In genomic region chr5:176616520-176616919, GRCh38 we compare ENCODE assay signal across 34 cellular contexts. TPM values are rescaled to one million over a fixed set of nuclear protein-coding genes. Genes with fewer than 3 reads are reported as not detected.
"Had no signal": no experiment of that assay in that cellular context is flagged by ENCODE, and none has a peak within 500 bp of the region (broad histone marks: within the 10 kb centered on the region; RNA-seq: fewer than 3 reads in every experiment).

No MANE protein-coding gene starts in this region.

- H3K4me3 Mint-ChIP-seq: activated B cell treated with CpG ODN at 0.5 μM for 24 hours; activated naive CD8-positive, alpha-beta T cell; activated T-cell treated with anti-CD3 and anti-CD28 coated beads, Interleukin-2, amount 50 U/mL, for 72 hours; effector memory CD8-positive, alpha-beta T cell; immature natural killer cell; natural killer cell treated with Interleukin-12 subunit alpha and Interleukin-12 subunit beta and Interleukin-15 and Interleukin-18, amount 100 ng/mL, for 72 hours; stimulated activated naive CD8-positive, alpha-beta T cell treated with anti-CD3 and anti-CD28 coated beads, Interleukin-15, Interleukin-2, amounts not matched to agents 100 ng/mL and 50 ng/mL, for 24 hours; T-helper 2 cell treated with Interferon-gamma antibody and Interleukin-4, amounts not matched to agents 5 μg/mL and 100 μg/mL, for 36 hours; type B pancreatic cell had no signal

- H3K4me3 ChIP-seq: body of pancreas, cardiac muscle cell, coronary artery, gastroesophageal sphincter, ovary, right lobe of liver, skin epidermis, vagina had no signal

- H3K27me3 ChIP-seq: ovary had no signal

- H3K9me3 ChIP-seq: body of pancreas, gastroesophageal sphincter, ovary, right lobe of liver, vagina had no signal

- H3K36me3 ChIP-seq: cardiac muscle cell, gastroesophageal sphincter, ovary, right lobe of liver, vagina had no signal

- H3K36me3 Mint-ChIP-seq: activated naive CD8-positive, alpha-beta T cell; natural killer cell treated with Interleukin-12 subunit alpha and Interleukin-12 subunit beta and Interleukin-15 and Interleukin-18, amount 100 ng/mL, for 72 hours; type B pancreatic cell had no signal

- H3K4me1 ChIP-seq: right lobe of liver had no signal

- H3K27ac ChIP-seq: body of pancreas, cardiac muscle cell, coronary artery, gastroesophageal sphincter, ovary, right lobe of liver, skin epidermis, vagina had no signal

- H3K9me3 Mint-ChIP-seq: activated B cell treated with CpG ODN at 0.5 μM for 24 hours; activated T-cell treated with anti-CD3 and anti-CD28 coated beads, Interleukin-2, amount 50 U/mL, for 72 hours; effector memory CD8-positive, alpha-beta T cell; immature natural killer cell; natural killer cell treated with Interleukin-12 subunit alpha and Interleukin-12 subunit beta and Interleukin-15 and Interleukin-18, amount 100 ng/mL, for 72 hours; stimulated activated naive CD8-positive, alpha-beta T cell treated with anti-CD3 and anti-CD28 coated beads, Interleukin-15, Interleukin-2, amounts not matched to agents 100 ng/mL and 50 ng/mL, for 24 hours; T-helper 2 cell treated with Interferon-gamma antibody and Interleukin-4, amounts not matched to agents 5 μg/mL and 100 μg/mL, for 36 hours; type B pancreatic cell had no signal

- ATAC-seq: activated T-cell treated with anti-CD3 and anti-CD28 coated beads, Interleukin-2, amount 50 U/mL, for 72 hours; body of pancreas; effector memory CD8-positive, alpha-beta T cell; gastroesophageal sphincter; natural killer cell treated with Interleukin-12 subunit alpha and Interleukin-12 subunit beta and Interleukin-15 and Interleukin-18, amount 100 ng/mL, for 72 hours; right lobe of liver had no signal

- H3K27ac Mint-ChIP-seq: activated B cell treated with CpG ODN at 0.5 μM for 24 hours; activated naive CD8-positive, alpha-beta T cell; activated T-cell treated with anti-CD3 and anti-CD28 coated beads, Interleukin-2, amount 50 U/mL, for 72 hours; effector memory CD8-positive, alpha-beta T cell; immature natural killer cell; natural killer cell treated with Interleukin-12 subunit alpha and Interleukin-12 subunit beta and Interleukin-15 and Interleukin-18, amount 100 ng/mL, for 72 hours; progenitor cell of endocrine pancreas; stimulated activated naive CD8-positive, alpha-beta T cell treated with anti-CD3 and anti-CD28 coated beads, Interleukin-15, Interleukin-2, amounts not matched to agents 100 ng/mL and 50 ng/mL, for 24 hours; T-helper 2 cell treated with Interferon-gamma antibody and Interleukin-4, amounts not matched to agents 5 μg/mL and 100 μg/mL, for 36 hours; type B pancreatic cell had no signal

- DNase-seq: activated B cell treated with CpG ODN at 0.5 μM for 24 hours; activated CD4-positive, alpha-beta T cell treated with anti-CD3 and anti-CD28 coated beads, Interleukin-2, amount 50 U/mL, for 4 hours; activated effector memory CD4-positive, alpha-beta T cell treated with Interleukin-2 at 50 U/mL for 16 hours; activated naive CD4-positive, alpha-beta T cell treated with Interleukin-2 at 50 U/mL for 16 hours; activated T-cell treated with anti-CD3 and anti-CD28 coated beads for 4 hours; activated T-cell treated with anti-CD3 and anti-CD28 coated beads, Interleukin-2, amount 50 U/mL, for 72 hours; aorta; body of pancreas; cerebellar nuclear complex; effector memory CD8-positive, alpha-beta T cell; erythroblast; hippocampal formation; immature natural killer cell; midbrain; ovary; right lobe of liver; stimulated activated CD4-positive, alpha-beta T cell treated with anti-CD3 and anti-CD28 coated beads, Interleukin-12 subunit alpha, Interleukin-12 subunit beta, amount 100 ng/mL, for 4 hours; stimulated activated CD4-positive, alpha-beta T cell treated with anti-CD3 and anti-CD28 coated beads, Interleukin-4, amount 100 ng/mL, for 1 hour; T-helper 1 cell had no signal

- FAIRE-seq: kidney had no signal

RNA-seq across cellular contexts. Expression of gene SNCB, which starts 13.8 kb away (rescaled TPM):
- total RNA-seq: activated B cell treated with CpG ODN at 0.5 μM for 24 hours; aorta; body of pancreas; gastroesophageal sphincter; kidney; lower leg skin; natural killer cell treated with Interleukin-12 subunit alpha and Interleukin-12 subunit beta and Interleukin-15 and Interleukin-18, amount 100 ng/mL, for 72 hours; ovary; renal cortical epithelial cell; right lobe of liver; subcutaneous adipose tissue; vagina had no signal
- polyA plus RNA-seq: aorta had no signal

RNA-seq across cellular contexts. Expression of gene EIF4E1B, which starts 14.0 kb away (rescaled TPM):
- total RNA-seq: activated B cell treated with CpG ODN at 0.5 μM for 24 hours; activated T-cell treated with anti-CD3 and anti-CD28 coated beads, Interleukin-2, amount 50 U/mL, for 72 hours; aorta; cardiac muscle cell; gastroesophageal sphincter; kidney; lower leg skin; natural killer cell treated with Interleukin-12 subunit alpha and Interleukin-12 subunit beta and Interleukin-15 and Interleukin-18, amount 100 ng/mL, for 72 hours; ovary; progenitor cell of endocrine pancreas; renal cortical epithelial cell; right lobe of liver; subcutaneous adipose tissue; vagina had no signal
- polyA plus RNA-seq: aorta, cardiac muscle cell, immature natural killer cell had no signal
